In genomic region chr20:64161595-64162238, GRCh38 we compare ENCODE assay signal across 1 cellular context.
TF ChIP-seq lines count a peak whose summit lies in the region.

No MANE protein-coding gene starts in this region.

TF ChIP-seq in WTC11, 78 proteins besides CTCF, POLR2A, EP300 and RAD21 (continued from another document):
- TF ChIP-seq ZNF281 (CRISPR knock-in tag; IDR thresholded peaks at IDR 0.05): peak; percentile 78; the same call in 1 of the 2 replicates
- 0 out of 2 replicates have a peak, but pooled peaks have one; percentile 19 for TF ChIP-seq CREB1 (CRISPR knock-in tag; IDR thresholded peaks at IDR 0.05)
- peak; percentile 85; the same call in 1 of the 2 replicates for TF ChIP-seq TP53 (CRISPR knock-in tag; IDR thresholded peaks at IDR 0.05)
- no peak for TF ChIP-seq RORB (CRISPR knock-in tag; IDR thresholded peaks at IDR 0.05)
- TF ChIP-seq ZNF317 (CRISPR knock-in tag; IDR thresholded peaks at IDR 0.05; ENCODE audit: borderline replicate concordance, low read depth): no peak
- no peak for TF ChIP-seq AFF4 (CRISPR knock-in tag; IDR thresholded peaks at IDR 0.05; ENCODE audit: borderline replicate concordance)
- no peak for TF ChIP-seq KAT7 (CRISPR knock-in tag; IDR thresholded peaks at IDR 0.05; ENCODE audit: borderline replicate concordance)
- TF ChIP-seq ZNF512 (CRISPR knock-in tag; IDR thresholded peaks at IDR 0.05; ENCODE audit: borderline replicate concordance): no peak
- no peak for TF ChIP-seq ZBTB43 (CRISPR knock-in tag; IDR thresholded peaks at IDR 0.05)
- no peak for TF ChIP-seq NFE2L1 (CRISPR knock-in tag; IDR thresholded peaks at IDR 0.05)
- TF ChIP-seq HMGXB4 (CRISPR knock-in tag; IDR thresholded peaks at IDR 0.05): no peak
- 0 out of 2 replicates have a peak, but pooled peaks have one; percentile 41 for TF ChIP-seq E2F5 (CRISPR knock-in tag; IDR thresholded peaks at IDR 0.05)
- no peak for TF ChIP-seq TCF7 (CRISPR knock-in tag; IDR thresholded peaks at IDR 0.05; ENCODE audit: low read depth)
- no peak for TF ChIP-seq CBFB (CRISPR knock-in tag; IDR thresholded peaks at IDR 0.05; ENCODE audit: low read depth)
- TF ChIP-seq ZNF425 (CRISPR knock-in tag; conservative IDR thresholded peaks at IDR 0.05): no peak
- TF ChIP-seq JUN (CRISPR knock-in tag; IDR thresholded peaks at IDR 0.05): peak; percentile 67; the same call in 1 of the 2 replicates
- no peak for TF ChIP-seq ZNF138 (CRISPR knock-in tag; conservative IDR thresholded peaks at IDR 0.05)
- no peak for TF ChIP-seq ZNF396 (CRISPR knock-in tag; IDR thresholded peaks at IDR 0.05; ENCODE audit: borderline replicate concordance)
- TF ChIP-seq SMAD3 (CRISPR knock-in tag; IDR thresholded peaks at IDR 0.05; ENCODE audit: borderline replicate concordance): no peak; the same call in 1 of the 2 replicates
- no peak for TF ChIP-seq USF2 (CRISPR knock-in tag; IDR thresholded peaks at IDR 0.05)
- no peak for TF ChIP-seq AR (CRISPR knock-in tag; IDR thresholded peaks at IDR 0.05)
- TF ChIP-seq ZNF263 (CRISPR knock-in tag; IDR thresholded peaks at IDR 0.05; ENCODE audit: low read depth): no peak
- TF ChIP-seq RELA (CRISPR knock-in tag; IDR thresholded peaks at IDR 0.05; ENCODE audit: borderline replicate concordance): peak; percentile 62; the same call in 1 of the 2 replicates
- no peak for TF ChIP-seq NR1H2 (CRISPR knock-in tag; IDR thresholded peaks at IDR 0.05)
- TF ChIP-seq GRHL2 (CRISPR knock-in tag; IDR thresholded peaks at IDR 0.05; ENCODE audit: insufficient replicate concordance, severe bottlenecking): no peak
- no peak for TF ChIP-seq HMGA2 (CRISPR knock-in tag; IDR thresholded peaks at IDR 0.05)
- TF ChIP-seq ATF6 (CRISPR knock-in tag; IDR thresholded peaks at IDR 0.05): no peak
- no peak for TF ChIP-seq CDX4 (CRISPR knock-in tag; IDR thresholded peaks at IDR 0.05; ENCODE audit: borderline replicate concordance)
